In the genomic region with DNA sequence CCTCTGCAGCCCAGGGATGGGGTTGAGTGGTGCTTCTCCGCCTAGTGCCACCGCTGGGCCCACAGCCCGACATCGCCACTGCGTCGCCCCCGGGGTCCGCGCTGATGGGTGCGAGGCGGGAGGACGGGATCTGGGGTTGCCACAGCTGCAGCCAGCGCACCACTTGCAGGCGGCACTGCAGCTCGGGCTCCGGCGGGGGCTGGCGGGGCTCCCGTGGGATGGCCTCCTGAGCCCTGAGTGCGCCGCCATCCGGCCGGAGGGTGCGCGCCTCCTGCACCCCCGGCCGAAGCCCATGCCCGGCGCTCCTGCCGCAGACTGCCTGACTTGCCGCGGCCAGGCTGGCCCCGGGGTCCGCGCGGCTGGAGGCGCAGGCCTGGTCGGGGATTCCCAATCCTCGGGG, we compare ENCODE assay signal across 1 cellular context.
TF ChIP-seq lines count a peak whose summit lies in the region.

No MANE protein-coding gene starts in this region.

TF ChIP-seq in H1, 55 proteins besides CTCF, POLR2A, EP300 and RAD21:
- TF ChIP-seq KDM4A (IDR thresholded peaks at IDR 0.05; ENCODE audit: low read depth, low read length, severe bottlenecking) (peak; percentile 83), ASH2L (IDR thresholded peaks at IDR 0.05; ENCODE audit: low read length) (peak; percentile 38)
